15 cellular contexts compared by ENCODE assay signal in genomic region chr20:19338960-19339359, GRCh38.
DNase-seq lines count a peak whose midpoint lies in the region; ATAC-seq and TF ChIP-seq lines count a peak whose summit lies in the region.
"Had no signal": no experiment of that assay in that cellular context is flagged by ENCODE, and none has a peak within 500 bp of the region (broad histone marks: within the 10 kb centered on the region; RNA-seq: fewer than 3 reads in every experiment).

No MANE protein-coding gene starts in this region.

- H3K4me3 ChIP-seq in adipocyte (ENCODE audit: low read length): no peak overlapping the region
- H3K4me3 ChIP-seq: GM23338 had no signal

- no peaks in the 10 kb centered on the region for H3K36me3 ChIP-seq in adipocyte (ENCODE audit: control insufficient read depth, insufficient read depth, low read length, severe bottlenecking)

- H3K9me3 Mint-ChIP-seq in nephron progenitor cell: no peaks in the 10 kb centered on the region
- H3K9me3 Mint-ChIP-seq in activated T-helper 1 cell treated with anti-CD3 and anti-CD28 coated beads, Interleukin-12 subunit alpha, Interleukin-12 subunit beta, Interleukin-2, Interleukin-4 antibody, amounts not matched to agents 30 ng/mL and 10 ng/mL and 1 ng/mL, durations not matched to agents 14 hours and 24 hours and 36 hours: no peaks in the 10 kb centered on the region
- H3K9me3 Mint-ChIP-seq: CD4-positive, alpha-beta T cell; GM23338 had no signal

- H3K9me3 ChIP-seq in adipocyte (ENCODE audit: control insufficient read depth, low read length): no peaks in the 10 kb centered on the region

- no peak for TF ChIP-seq CTCF in nephron progenitor cell (IDR thresholded peaks at IDR 0.05)

- H3K4me1 Mint-ChIP-seq in nephron progenitor cell: peaks cover 24% of the 10 kb centered on the region
- no peaks in the 10 kb centered on the region for H3K4me1 Mint-ChIP-seq in activated T-helper 1 cell treated with anti-CD3 and anti-CD28 coated beads, Interleukin-12 subunit alpha, Interleukin-12 subunit beta, Interleukin-2, Interleukin-4 antibody, amounts not matched to agents 30 ng/mL and 10 ng/mL and 1 ng/mL, durations not matched to agents 14 hours and 24 hours and 36 hours (ENCODE audit: low read depth)
- H3K4me1 Mint-ChIP-seq: B cell, GM23338 had no signal

- no peak overlapping the region for H3K27ac Mint-ChIP-seq in nephron progenitor cell
- H3K27ac Mint-ChIP-seq in activated T-helper 1 cell treated with anti-CD3 and anti-CD28 coated beads, Interleukin-12 subunit alpha, Interleukin-12 subunit beta, Interleukin-2, Interleukin-4 antibody, amounts not matched to agents 30 ng/mL and 10 ng/mL and 1 ng/mL, durations not matched to agents 14 hours and 24 hours and 36 hours: no peak overlapping the region
- H3K27ac Mint-ChIP-seq: B cell; CD4-positive, alpha-beta T cell; GM23338 had no signal

- H3K4me3 Mint-ChIP-seq in nephron progenitor cell: peak overlapping the region; percentile 8
- no peak overlapping the region for H3K4me3 Mint-ChIP-seq in activated T-helper 1 cell treated with anti-CD3 and anti-CD28 coated beads, Interleukin-12 subunit alpha, Interleukin-12 subunit beta, Interleukin-2, Interleukin-4 antibody, amounts not matched to agents 30 ng/mL and 10 ng/mL and 1 ng/mL, durations not matched to agents 14 hours and 24 hours and 36 hours
- H3K4me3 Mint-ChIP-seq: B cell; CD4-positive, alpha-beta T cell; GM23338 had no signal

- intact Hi-C loops in activated T-helper 1 cell treated with anti-CD3 and anti-CD28 coated beads, Interleukin-12 subunit alpha, Interleukin-12 subunit beta, Interleukin-2, Interleukin-4 antibody, amounts not matched to agents 30 ng/mL and 10 ng/mL and 1 ng/mL, durations not matched to agents 14 hours and 24 hours and 36 hours (cut with micrococcal nuclease): no loop called here

- peak; percentile 21 for DNase-seq in G401 (ENCODE audit: low spot score)
- DNase-seq in adipocyte (ENCODE audit: low read depth): peak; percentile 36
- peak; percentile 58 for DNase-seq in fibroblast of gingiva (ENCODE audit: low read depth)
- DNase-seq in nephron progenitor cell: no peak
- no peak for DNase-seq in activated CD8-positive, alpha-beta memory T cell treated with anti-CD3 and anti-CD28 coated beads, Interleukin-2, amount 50 U/mL, for 48 hours
- DNase-seq in activated T-helper 1 cell treated with anti-CD3 and anti-CD28 coated beads, Interleukin-12 subunit alpha, Interleukin-12 subunit beta, Interleukin-2, Interleukin-4 antibody, amounts not matched to agents 30 ng/mL and 10 ng/mL and 1 ng/mL, durations not matched to agents 14 hours and 24 hours and 36 hours (ENCODE audit: low spot score): no peak
- no peak for DNase-seq in LoVo (ENCODE audit: low spot score)
- DNase-seq: ACHN; C1 segment of cervical spinal cord; CD4-positive, alpha-beta T cell; DMS79; H7 had no signal

- no peak for ATAC-seq in HG03442 (IDR thresholded peaks at IDR 0.05; ENCODE audit: unreplicated experiment)
- ATAC-seq: GM23338 had no signal

- H3K27me3 Mint-ChIP-seq in nephron progenitor cell (ENCODE audit: low read depth, poor library complexity): peaks cover 4% of the 10 kb centered on the region
- no peaks in the 10 kb centered on the region for H3K27me3 Mint-ChIP-seq in activated T-helper 1 cell treated with anti-CD3 and anti-CD28 coated beads, Interleukin-12 subunit alpha, Interleukin-12 subunit beta, Interleukin-2, Interleukin-4 antibody, amounts not matched to agents 30 ng/mL and 10 ng/mL and 1 ng/mL, durations not matched to agents 14 hours and 24 hours and 36 hours (ENCODE audit: insufficient read depth)

- peaks cover 27% of the 10 kb centered on the region for H3K27me3 ChIP-seq in adipocyte (replicated peaks; ENCODE audit: control insufficient read depth, insufficient read depth, low read length)

- H3K9ac ChIP-seq in adipocyte (ENCODE audit: low read length): no peak overlapping the region

- in situ Hi-C loops in G401 (cut with HindIII; ENCODE audit: low sequenced_read_pairs): no loop called here

- H3K4me1 ChIP-seq in adipocyte (ENCODE audit: control insufficient read depth, insufficient read depth, low read length): no peaks in the 10 kb centered on the region

- H3K36me3 Mint-ChIP-seq in nephron progenitor cell (ENCODE audit: low read depth): no peaks in the 10 kb centered on the region
- no peaks in the 10 kb centered on the region for H3K36me3 Mint-ChIP-seq in activated T-helper 1 cell treated with anti-CD3 and anti-CD28 coated beads, Interleukin-12 subunit alpha, Interleukin-12 subunit beta, Interleukin-2, Interleukin-4 antibody, amounts not matched to agents 30 ng/mL and 10 ng/mL and 1 ng/mL, durations not matched to agents 14 hours and 24 hours and 36 hours (ENCODE audit: low read depth)

Comparison
In these comparisons a context has a peak if more than half of its experiments do, and no peak if none do; other contexts are left out.
1. DNase-seq: peak in G401 (single experiment), adipocyte (single experiment) and fibroblast of gingiva (single experiment); none in nephron progenitor cell (single experiment), activated CD8-positive, alpha-beta memory T cell treated with anti-CD3 and anti-CD28 coated beads, Interleukin-2, amount 50 U/mL, for 48 hours (single experiment), activated T-helper 1 cell treated with anti-CD3 and anti-CD28 coated beads, Interleukin-12 subunit alpha, Interleukin-12 subunit beta, Interleukin-2, Interleukin-4 antibody, amounts not matched to agents 30 ng/mL and 10 ng/mL and 1 ng/mL, durations not matched to agents 14 hours and 24 hours and 36 hours (single experiment) and LoVo (single experiment).